Comparison of ENCODE assay signal across 28 cellular contexts in the genomic region with DNA sequence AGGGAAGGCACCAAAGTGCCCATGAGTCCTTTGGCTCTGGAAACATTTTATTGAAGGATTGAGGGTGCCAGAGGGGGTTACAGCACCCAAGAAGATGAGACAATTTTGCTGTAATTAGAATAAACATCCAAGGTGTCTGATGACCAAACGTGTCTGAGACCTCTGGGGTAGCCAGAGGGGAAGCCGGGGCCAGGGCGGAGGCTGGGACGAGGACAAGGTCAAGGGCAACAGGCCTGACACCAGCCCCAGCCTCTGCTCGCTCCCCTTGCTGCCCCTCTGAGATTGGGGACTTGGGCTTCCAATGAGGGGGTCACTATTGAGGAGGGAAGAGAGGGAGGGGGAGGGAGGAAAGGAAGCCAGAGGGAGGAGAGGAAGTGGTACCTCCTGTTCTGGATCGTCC. TPM values are rescaled to one million over a fixed set of nuclear protein-coding genes. Genes with fewer than 3 reads are reported as not detected.
"Had no signal": no experiment of that assay in that cellular context is flagged by ENCODE, and none has a peak within 500 bp of the region (broad histone marks: within the 10 kb centered on the region; RNA-seq: fewer than 3 reads in every experiment).

No MANE protein-coding gene starts in this region.

- H3K4me1 Mint-ChIP-seq: mesothelial cell of epicardium, neural crest cell had no signal

- H3K27me3 ChIP-seq: pancreas, thyroid gland, upper lobe of left lung, vagina had no signal

- H3K9me3 Mint-ChIP-seq: activated B cell treated with CpG ODN at 0.5 μM for 24 hours; mesothelial cell of epicardium; naive B cell; neural crest cell; stimulated activated naive B cell treated with anti-CD40 and anti-IgM and Interleukin-4, amounts not matched to agents 10 μg/mL and 1 μg/mL and 100 μg/mL, for 72 hours had no signal

- H3K4me1 ChIP-seq: breast epithelium, esophagus muscularis mucosa, foreskin keratinocyte, pancreas, prostate gland, stomach, thyroid gland, vagina had no signal

- H3K36me3 Mint-ChIP-seq: mesothelial cell of epicardium; naive B cell; stimulated activated naive B cell treated with anti-CD40 and anti-IgM and Interleukin-4, amounts not matched to agents 10 μg/mL and 1 μg/mL and 100 μg/mL, for 72 hours had no signal

- H3K27ac ChIP-seq: breast epithelium, esophagus muscularis mucosa, foreskin keratinocyte, heart left ventricle, pancreas, prostate gland, SK-N-MC, skin epidermis, stomach, thyroid gland, upper lobe of left lung, vagina had no signal

- H3K27ac Mint-ChIP-seq: activated B cell treated with CpG ODN at 0.5 μM for 24 hours; mesothelial cell of epicardium; stimulated activated naive B cell treated with anti-CD40 and anti-IgM and Interleukin-4, amounts not matched to agents 10 μg/mL and 1 μg/mL and 100 μg/mL, for 72 hours had no signal

- H3K36me3 ChIP-seq: breast epithelium, esophagus muscularis mucosa, heart left ventricle, pancreas, prostate gland, stomach, thyroid gland, upper lobe of left lung, vagina had no signal

- ATAC-seq: foreskin keratinocyte; heart left ventricle; pancreas; sciatic nerve; stimulated activated naive B cell treated with anti-CD40 and anti-IgM and Interleukin-4, amounts not matched to agents 10 μg/mL and 1 μg/mL and 100 μg/mL, for 72 hours had no signal

- H3K9me3 ChIP-seq: breast epithelium, esophagus muscularis mucosa, heart left ventricle, pancreas, prostate gland, stomach, thyroid gland, upper lobe of left lung, vagina had no signal

- DNase-seq: activated B cell treated with CpG ODN at 0.5 μM for 24 hours; activated CD4-positive, alpha-beta T cell treated with anti-CD3 and anti-CD28 coated beads for 4 hours; amygdala; central memory CD4-positive, alpha-beta T cell; dermis blood vessel endothelial cell; effector CD4-positive, alpha-beta T cell; foreskin keratinocyte; heart left ventricle; naive B cell; nucleus accumbens; pancreas; retina; stimulated activated CD4-positive, alpha-beta T cell treated with anti-CD3 and anti-CD28 coated beads, Interleukin-12 subunit alpha, Interleukin-12 subunit beta, amount 100 ng/mL, for 4 hours; stimulated activated CD4-positive, alpha-beta T cell treated with anti-CD3 and anti-CD28 coated beads, Interleukin-4, amount 100 ng/mL, for 24 hours; stimulated activated naive B cell treated with anti-CD40 and anti-IgM and Interleukin-4, amounts not matched to agents 10 μg/mL and 1 μg/mL and 100 μg/mL, for 72 hours; stomach; thyroid gland; upper lobe of left lung had no signal

- H3K4me3 Mint-ChIP-seq: activated B cell treated with CpG ODN at 0.5 μM for 24 hours; mesothelial cell of epicardium; neural crest cell; stimulated activated naive B cell treated with anti-CD40 and anti-IgM and Interleukin-4, amounts not matched to agents 10 μg/mL and 1 μg/mL and 100 μg/mL, for 72 hours had no signal

- H3K4me3 ChIP-seq: breast epithelium, esophagus muscularis mucosa, heart left ventricle, pancreas, prostate gland, SK-N-MC, skin epidermis, stomach, thyroid gland, upper lobe of left lung, vagina had no signal

RNA-seq across cellular contexts. Expression of gene TMPRSS6, which starts 25.6 kb away (rescaled TPM):
- total RNA-seq: dermis blood vessel endothelial cell, esophagus muscularis mucosa, foreskin keratinocyte, kidney epithelial cell, mesothelial cell of epicardium, neural crest cell, sciatic nerve, vagina had no signal
